In the genomic region with DNA sequence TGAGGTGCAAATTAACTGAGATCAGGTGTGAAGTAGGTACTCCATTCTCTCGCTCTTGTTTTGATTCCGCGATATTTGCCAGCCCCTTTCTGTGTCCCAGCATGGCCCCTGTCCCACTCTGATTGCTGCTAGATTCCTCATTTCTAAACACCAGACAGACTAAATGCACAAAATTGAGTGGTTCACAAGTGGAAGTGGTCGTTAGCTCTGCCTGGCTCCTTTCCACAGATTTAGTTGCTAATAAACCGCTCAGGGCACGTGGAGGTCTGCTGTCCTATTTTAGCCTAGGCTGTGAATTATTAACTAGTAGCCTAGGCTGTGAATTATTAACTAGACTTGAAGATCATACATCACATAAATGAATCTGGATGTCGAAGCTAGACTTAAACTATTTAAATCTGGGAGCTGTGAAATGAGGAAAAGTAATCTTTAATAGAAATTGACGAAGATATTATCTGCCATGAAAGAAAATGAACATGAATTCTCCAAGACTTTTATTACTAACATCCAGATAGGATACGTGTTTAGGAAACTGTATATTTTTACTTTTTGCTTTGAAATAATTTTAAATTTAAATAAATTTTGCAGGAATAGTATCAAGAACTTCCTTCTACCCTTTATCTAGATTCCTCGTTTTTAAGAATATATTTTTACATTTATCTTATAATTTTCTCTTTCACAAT, we compare ENCODE assay signal across 1 cellular context.
TF ChIP-seq lines count a peak whose summit lies in the region.

No MANE protein-coding gene starts in this region.

TF ChIP-seq in HepG2, 621 proteins besides CTCF, POLR2A, EP300 and RAD21 (continued from another document and continues in another):
- TF ChIP-seq HDAC2 (CRISPR knock-in tag; IDR thresholded peaks at IDR 0.05) (no peak; the same call in 1 of the 2 replicates), REXO4 (CRISPR knock-in tag; IDR thresholded peaks at IDR 0.05; ENCODE audit: borderline replicate concordance) (no peak), TAF15 (IDR thresholded peaks at IDR 0.05; ENCODE audit: low read depth, low read length, poor library complexity, severe bottlenecking) (no peak), ZNF619 (CRISPR knock-in tag; IDR thresholded peaks at IDR 0.05) (no peak), SAFB2 (CRISPR knock-in tag; IDR thresholded peaks at IDR 0.05; ENCODE audit: borderline replicate concordance, low read depth) (no peak), WIZ (CRISPR knock-in tag; IDR thresholded peaks at IDR 0.05) (no peak), ZNF816 (CRISPR knock-in tag; IDR thresholded peaks at IDR 0.05; ENCODE audit: borderline replicate concordance) (no peak), ZNF557 (CRISPR knock-in tag; IDR thresholded peaks at IDR 0.05) (no peak), NFKB2 (CRISPR knock-in tag; IDR thresholded peaks at IDR 0.05; ENCODE audit: borderline replicate concordance) (no peak), TBP (CRISPR knock-in tag; IDR thresholded peaks at IDR 0.05) (no peak), DMAP1 (CRISPR knock-in tag; IDR thresholded peaks at IDR 0.05) (no peak), ZNF367 (CRISPR knock-in tag; IDR thresholded peaks at IDR 0.05; ENCODE audit: borderline replicate concordance) (no peak), ZNF766 (CRISPR knock-in tag; IDR thresholded peaks at IDR 0.05; ENCODE audit: borderline replicate concordance) (peak; percentile 98), CENPX (CRISPR knock-in tag; IDR thresholded peaks at IDR 0.05) (no peak), HIVEP1 (CRISPR knock-in tag; IDR thresholded peaks at IDR 0.05) (no peak), ZNF790 (CRISPR knock-in tag; IDR thresholded peaks at IDR 0.05; ENCODE audit: borderline replicate concordance) (no peak), PHF21A (CRISPR knock-in tag; IDR thresholded peaks at IDR 0.05) (no peak), ETV6 (CRISPR knock-in tag; conservative IDR thresholded peaks at IDR 0.05) (no peak), MBNL3 (CRISPR knock-in tag; conservative IDR thresholded peaks at IDR 0.05) (no peak), MYC (CRISPR knock-in tag; IDR thresholded peaks at IDR 0.05; ENCODE audit: borderline replicate concordance) (0 out of 2 replicates have a peak, but pooled peaks have one; percentile 32), ZBTB8A (CRISPR knock-in tag; IDR thresholded peaks at IDR 0.05; ENCODE audit: borderline replicate concordance, low read depth) (no peak), FLYWCH1 (CRISPR knock-in tag; IDR thresholded peaks at IDR 0.05) (no peak), ZNF337 (CRISPR knock-in tag; IDR thresholded peaks at IDR 0.05; ENCODE audit: borderline replicate concordance, low read depth) (no peak), SNRNP70 (IDR thresholded peaks at IDR 0.05; ENCODE audit: low read depth, low read length) (no peak), THAP11 (CRISPR knock-in tag; IDR thresholded peaks at IDR 0.05) (peak; percentile 55; the same call in 1 of the 2 replicates), MTF1 (CRISPR knock-in tag; IDR thresholded peaks at IDR 0.05) (no peak), KDM5A (IDR thresholded peaks at IDR 0.05; ENCODE audit: borderline replicate concordance, low read length) (no peak), ZSCAN21 (CRISPR knock-in tag; IDR thresholded peaks at IDR 0.05; ENCODE audit: borderline replicate concordance) (no peak), ZNF569 (CRISPR knock-in tag; IDR thresholded peaks at IDR 0.05; ENCODE audit: borderline replicate concordance) (no peak), PCBP2 (optimal IDR thresholded peaks at IDR 0.05; ENCODE audit: low read depth, low read length, poor library complexity, severe bottlenecking) (no peak), NAIF1 (CRISPR knock-in tag; IDR thresholded peaks at IDR 0.05; ENCODE audit: borderline replicate concordance) (no peak), XRCC5 (optimal IDR thresholded peaks at IDR 0.05; ENCODE audit: low read length) (no peak), IRX3 (CRISPR knock-in tag; IDR thresholded peaks at IDR 0.05; ENCODE audit: borderline replicate concordance, low read depth) (no peak), ZNF674 (CRISPR knock-in tag; IDR thresholded peaks at IDR 0.05; ENCODE audit: low read depth) (no peak), KLF13 (CRISPR knock-in tag; IDR thresholded peaks at IDR 0.05) (no peak), ZFP1 (CRISPR knock-in tag; IDR thresholded peaks at IDR 0.05) (no peak), FOXJ3 (CRISPR knock-in tag; IDR thresholded peaks at IDR 0.05; ENCODE audit: borderline replicate concordance) (no peak), PHB2 (IDR thresholded peaks at IDR 0.05; ENCODE audit: partially characterized antibody) (no peak), ZNF431 (CRISPR knock-in tag; IDR thresholded peaks at IDR 0.05; ENCODE audit: borderline replicate concordance, low read depth) (no peak), TEAD2 (CRISPR knock-in tag; IDR thresholded peaks at IDR 0.05) (no peak), ZBTB38 (CRISPR knock-in tag; IDR thresholded peaks at IDR 0.05) (0 out of 2 replicates have a peak, but pooled peaks have one; percentile 30), ZNF460 (CRISPR knock-in tag; IDR thresholded peaks at IDR 0.05; ENCODE audit: borderline replicate concordance) (no peak), SNAPC2 (CRISPR knock-in tag; IDR thresholded peaks at IDR 0.05) (no peak), ZNF234 (CRISPR knock-in tag; conservative IDR thresholded peaks at IDR 0.05) (no peak), REL (CRISPR knock-in tag; conservative IDR thresholded peaks at IDR 0.05) (no peak)
- TF ChIP-seq, protein P1, sequence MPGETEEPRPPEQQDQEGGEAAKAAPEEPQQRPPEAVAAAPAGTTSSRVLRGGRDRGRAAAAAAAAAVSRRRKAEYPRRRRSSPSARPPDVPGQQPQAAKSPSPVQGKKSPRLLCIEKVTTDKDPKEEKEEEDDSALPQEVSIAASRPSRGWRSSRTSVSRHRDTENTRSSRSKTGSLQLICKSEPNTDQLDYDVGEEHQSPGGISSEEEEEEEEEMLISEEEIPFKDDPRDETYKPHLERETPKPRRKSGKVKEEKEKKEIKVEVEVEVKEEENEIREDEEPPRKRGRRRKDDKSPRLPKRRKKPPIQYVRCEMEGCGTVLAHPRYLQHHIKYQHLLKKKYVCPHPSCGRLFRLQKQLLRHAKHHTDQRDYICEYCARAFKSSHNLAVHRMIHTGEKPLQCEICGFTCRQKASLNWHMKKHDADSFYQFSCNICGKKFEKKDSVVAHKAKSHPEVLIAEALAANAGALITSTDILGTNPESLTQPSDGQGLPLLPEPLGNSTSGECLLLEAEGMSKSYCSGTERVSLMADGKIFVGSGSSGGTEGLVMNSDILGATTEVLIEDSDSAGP (CRISPR knock-in tag; IDR thresholded peaks at IDR 0.05; ENCODE audit: borderline replicate concordance), result no peak
- TF ChIP-seq, protein P2, sequence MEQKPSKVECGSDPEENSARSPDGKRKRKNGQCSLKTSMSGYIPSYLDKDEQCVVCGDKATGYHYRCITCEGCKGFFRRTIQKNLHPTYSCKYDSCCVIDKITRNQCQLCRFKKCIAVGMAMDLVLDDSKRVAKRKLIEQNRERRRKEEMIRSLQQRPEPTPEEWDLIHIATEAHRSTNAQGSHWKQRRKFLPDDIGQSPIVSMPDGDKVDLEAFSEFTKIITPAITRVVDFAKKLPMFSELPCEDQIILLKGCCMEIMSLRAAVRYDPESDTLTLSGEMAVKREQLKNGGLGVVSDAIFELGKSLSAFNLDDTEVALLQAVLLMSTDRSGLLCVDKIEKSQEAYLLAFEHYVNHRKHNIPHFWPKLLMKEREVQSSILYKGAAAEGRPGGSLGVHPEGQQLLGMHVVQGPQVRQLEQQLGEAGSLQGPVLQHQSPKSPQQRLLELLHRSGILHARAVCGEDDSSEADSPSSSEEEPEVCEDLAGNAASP (CRISPR knock-in tag; IDR thresholded peaks at IDR 0.05; ENCODE audit: borderline replicate concordance), result 0 out of 2 replicates have a peak, but pooled peaks have one; percentile 40
- TF ChIP-seq, protein P3, sequence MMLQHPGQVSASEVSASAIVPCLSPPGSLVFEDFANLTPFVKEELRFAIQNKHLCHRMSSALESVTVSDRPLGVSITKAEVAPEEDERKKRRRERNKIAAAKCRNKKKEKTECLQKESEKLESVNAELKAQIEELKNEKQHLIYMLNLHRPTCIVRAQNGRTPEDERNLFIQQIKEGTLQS (CRISPR knock-in tag; IDR thresholded peaks at IDR 0.05), result no peak
- TF ChIP-seq, protein P4, sequence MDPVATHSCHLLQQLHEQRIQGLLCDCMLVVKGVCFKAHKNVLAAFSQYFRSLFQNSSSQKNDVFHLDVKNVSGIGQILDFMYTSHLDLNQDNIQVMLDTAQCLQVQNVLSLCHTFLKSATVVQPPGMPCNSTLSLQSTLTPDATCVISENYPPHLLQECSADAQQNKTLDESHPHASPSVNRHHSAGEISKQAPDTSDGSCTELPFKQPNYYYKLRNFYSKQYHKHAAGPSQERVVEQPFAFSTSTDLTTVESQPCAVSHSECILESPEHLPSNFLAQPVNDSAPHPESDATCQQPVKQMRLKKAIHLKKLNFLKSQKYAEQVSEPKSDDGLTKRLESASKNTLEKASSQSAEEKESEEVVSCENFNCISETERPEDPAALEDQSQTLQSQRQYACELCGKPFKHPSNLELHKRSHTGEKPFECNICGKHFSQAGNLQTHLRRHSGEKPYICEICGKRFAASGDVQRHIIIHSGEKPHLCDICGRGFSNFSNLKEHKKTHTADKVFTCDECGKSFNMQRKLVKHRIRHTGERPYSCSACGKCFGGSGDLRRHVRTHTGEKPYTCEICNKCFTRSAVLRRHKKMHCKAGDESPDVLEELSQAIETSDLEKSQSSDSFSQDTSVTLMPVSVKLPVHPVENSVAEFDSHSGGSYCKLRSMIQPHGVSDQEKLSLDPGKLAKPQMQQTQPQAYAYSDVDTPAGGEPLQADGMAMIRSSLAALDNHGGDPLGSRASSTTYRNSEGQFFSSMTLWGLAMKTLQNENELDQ (CRISPR knock-in tag; IDR thresholded peaks at IDR 0.05; ENCODE audit: borderline replicate concordance), result 0 out of 2 replicates have a peak, but pooled peaks have one; percentile 11
- TF ChIP-seq, protein P5, sequence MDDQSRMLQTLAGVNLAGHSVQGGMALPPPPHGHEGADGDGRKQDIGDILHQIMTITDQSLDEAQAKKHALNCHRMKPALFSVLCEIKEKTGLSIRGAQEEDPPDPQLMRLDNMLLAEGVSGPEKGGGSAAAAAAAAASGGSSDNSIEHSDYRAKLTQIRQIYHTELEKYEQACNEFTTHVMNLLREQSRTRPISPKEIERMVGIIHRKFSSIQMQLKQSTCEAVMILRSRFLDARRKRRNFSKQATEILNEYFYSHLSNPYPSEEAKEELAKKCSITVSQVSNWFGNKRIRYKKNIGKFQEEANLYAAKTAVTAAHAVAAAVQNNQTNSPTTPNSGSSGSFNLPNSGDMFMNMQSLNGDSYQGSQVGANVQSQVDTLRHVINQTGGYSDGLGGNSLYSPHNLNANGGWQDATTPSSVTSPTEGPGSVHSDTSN (CRISPR knock-in tag; IDR thresholded peaks at IDR 0.05; ENCODE audit: borderline replicate concordance), result no peak
- TF ChIP-seq, protein P6, sequence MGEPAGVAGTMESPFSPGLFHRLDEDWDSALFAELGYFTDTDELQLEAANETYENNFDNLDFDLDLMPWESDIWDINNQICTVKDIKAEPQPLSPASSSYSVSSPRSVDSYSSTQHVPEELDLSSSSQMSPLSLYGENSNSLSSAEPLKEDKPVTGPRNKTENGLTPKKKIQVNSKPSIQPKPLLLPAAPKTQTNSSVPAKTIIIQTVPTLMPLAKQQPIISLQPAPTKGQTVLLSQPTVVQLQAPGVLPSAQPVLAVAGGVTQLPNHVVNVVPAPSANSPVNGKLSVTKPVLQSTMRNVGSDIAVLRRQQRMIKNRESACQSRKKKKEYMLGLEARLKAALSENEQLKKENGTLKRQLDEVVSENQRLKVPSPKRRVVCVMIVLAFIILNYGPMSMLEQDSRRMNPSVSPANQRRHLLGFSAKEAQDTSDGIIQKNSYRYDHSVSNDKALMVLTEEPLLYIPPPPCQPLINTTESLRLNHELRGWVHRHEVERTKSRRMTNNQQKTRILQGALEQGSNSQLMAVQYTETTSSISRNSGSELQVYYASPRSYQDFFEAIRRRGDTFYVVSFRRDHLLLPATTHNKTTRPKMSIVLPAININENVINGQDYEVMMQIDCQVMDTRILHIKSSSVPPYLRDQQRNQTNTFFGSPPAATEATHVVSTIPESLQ (CRISPR knock-in tag; conservative IDR thresholded peaks at IDR 0.05), result 0 out of 2 replicates have a peak, but pooled peaks have one; percentile 69
- TF ChIP-seq, protein P7, sequence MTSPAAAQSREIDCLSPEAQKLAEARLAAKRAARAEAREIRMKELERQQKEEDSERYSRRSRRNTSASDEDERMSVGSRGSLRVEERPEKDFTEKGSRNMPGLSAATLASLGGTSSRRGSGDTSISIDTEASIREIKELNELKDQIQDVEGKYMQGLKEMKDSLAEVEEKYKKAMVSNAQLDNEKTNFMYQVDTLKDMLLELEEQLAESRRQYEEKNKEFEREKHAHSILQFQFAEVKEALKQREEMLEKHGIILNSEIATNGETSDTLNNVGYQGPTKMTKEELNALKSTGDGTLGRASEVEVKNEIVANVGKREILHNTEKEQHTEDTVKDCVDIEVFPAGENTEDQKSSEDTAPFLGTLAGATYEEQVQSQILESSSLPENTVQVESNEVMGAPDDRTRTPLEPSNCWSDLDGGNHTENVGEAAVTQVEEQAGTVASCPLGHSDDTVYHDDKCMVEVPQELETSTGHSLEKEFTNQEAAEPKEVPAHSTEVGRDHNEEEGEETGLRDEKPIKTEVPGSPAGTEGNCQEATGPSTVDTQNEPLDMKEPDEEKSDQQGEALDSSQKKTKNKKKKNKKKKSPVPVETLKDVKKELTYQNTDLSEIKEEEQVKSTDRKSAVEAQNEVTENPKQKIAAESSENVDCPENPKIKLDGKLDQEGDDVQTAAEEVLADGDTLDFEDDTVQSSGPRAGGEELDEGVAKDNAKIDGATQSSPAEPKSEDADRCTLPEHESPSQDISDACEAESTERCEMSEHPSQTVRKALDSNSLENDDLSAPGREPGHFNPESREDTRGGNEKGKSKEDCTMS (CRISPR knock-in tag; conservative IDR thresholded peaks at IDR 0.05), result no peak
- TF ChIP-seq, protein P8, sequence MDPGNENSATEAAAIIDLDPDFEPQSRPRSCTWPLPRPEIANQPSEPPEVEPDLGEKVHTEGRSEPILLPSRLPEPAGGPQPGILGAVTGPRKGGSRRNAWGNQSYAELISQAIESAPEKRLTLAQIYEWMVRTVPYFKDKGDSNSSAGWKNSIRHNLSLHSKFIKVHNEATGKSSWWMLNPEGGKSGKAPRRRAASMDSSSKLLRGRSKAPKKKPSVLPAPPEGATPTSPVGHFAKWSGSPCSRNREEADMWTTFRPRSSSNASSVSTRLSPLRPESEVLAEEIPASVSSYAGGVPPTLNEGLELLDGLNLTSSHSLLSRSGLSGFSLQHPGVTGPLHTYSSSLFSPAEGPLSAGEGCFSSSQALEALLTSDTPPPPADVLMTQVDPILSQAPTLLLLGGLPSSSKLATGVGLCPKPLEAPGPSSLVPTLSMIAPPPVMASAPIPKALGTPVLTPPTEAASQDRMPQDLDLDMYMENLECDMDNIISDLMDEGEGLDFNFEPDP (CRISPR knock-in tag; conservative IDR thresholded peaks at IDR 0.05), result no peak
- TF ChIP-seq, protein P9, sequence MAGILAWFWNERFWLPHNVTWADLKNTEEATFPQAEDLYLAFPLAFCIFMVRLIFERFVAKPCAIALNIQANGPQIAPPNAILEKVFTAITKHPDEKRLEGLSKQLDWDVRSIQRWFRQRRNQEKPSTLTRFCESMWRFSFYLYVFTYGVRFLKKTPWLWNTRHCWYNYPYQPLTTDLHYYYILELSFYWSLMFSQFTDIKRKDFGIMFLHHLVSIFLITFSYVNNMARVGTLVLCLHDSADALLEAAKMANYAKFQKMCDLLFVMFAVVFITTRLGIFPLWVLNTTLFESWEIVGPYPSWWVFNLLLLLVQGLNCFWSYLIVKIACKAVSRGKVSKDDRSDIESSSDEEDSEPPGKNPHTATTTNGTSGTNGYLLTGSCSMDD (CRISPR knock-in tag; IDR thresholded peaks at IDR 0.05), result no peak
